ENCODE assay signal across 1 cellular context in genomic region chr18:58348517-58348916, GRCh38.
TF ChIP-seq lines count a peak whose summit lies in the region.

No MANE protein-coding gene starts in this region.

TF ChIP-seq in neural cell, 6 proteins besides CTCF, POLR2A, EP300 and RAD21 (continued from another document):
- TF ChIP-seq REST (IDR thresholded peaks at IDR 0.05; ENCODE audit: borderline replicate concordance) (no peak), TAF1 (IDR thresholded peaks at IDR 0.05; ENCODE audit: low read depth) (no peak), SMC3 (conservative IDR thresholded peaks at IDR 0.05; ENCODE audit: poor library complexity) (no peak)
